10 cellular contexts compared by ENCODE assay signal in genomic region chr17:43556292-43556691, GRCh38. TPM values are rescaled to one million over a fixed set of nuclear protein-coding genes. Genes with fewer than 3 reads are reported as not detected.
DNase-seq lines count a peak whose midpoint lies in the region; ATAC-seq, FAIRE-seq and TF ChIP-seq lines count a peak whose summit lies in the region.
"Had no signal": no experiment of that assay in that cellular context is flagged by ENCODE, and none has a peak within 500 bp of the region (broad histone marks: within the 10 kb centered on the region; RNA-seq: fewer than 3 reads in every experiment).

No MANE protein-coding gene starts in this region.

- BruUV-seq in endothelial cell of umbilical vein (replicated peaks; lab: Mats Ljungman, UMichigan): no TSS peak

- no peaks in the 10 kb centered on the region for H3K9me1 ChIP-seq in endothelial cell of umbilical vein (replicated peaks; ENCODE audit: control insufficient read depth, extremely low read depth, insufficient read depth, low read length)

- no peak for FAIRE-seq in endothelial cell of umbilical vein (lab: Jason Lieb, UNC)

- DNase-seq in GM04503 (ENCODE audit: low read depth) (peak; percentile 89), MV-4-11 (lab: John Stamatoyannopoulos, UW) (peak; percentile 96), endothelial cell of umbilical vein (ENCODE audit: low read depth, low spot score) (no peak), sigmoid colon (peak; percentile 67), ascending aorta (ENCODE audit: low spot score in 2 of 2) (no peak), dorsolateral prefrontal cortex (no peak)
- DNase-seq: immature natural killer cell had no signal

- dilution Hi-C loops in endothelial cell of umbilical vein (cut with MboI; ENCODE audit: extremely low pct_ligation_motif_present, low sequenced_read_pairs): no loop called here

- CTCF ChIA-PET in endothelial cell of umbilical vein (lab: Charles Lee): interaction anchor here (1.0 to 1.3 kb wide), 3 partner anchors 11 to 120 kb away, joined by 3 to 6 read pairs (median 4); no protein-coding TSS in a partner anchor

- TF ChIP-seq CTCF in endothelial cell of umbilical vein (IDR thresholded peaks at IDR 0.05; ENCODE audit: extremely low read depth in 1 of 2, insufficient read depth in 1 of 2, low read depth in 1 of 2, low read length in 2 of 2): no peak
- no peak for TF ChIP-seq CTCF in sigmoid colon (IDR thresholded peaks at IDR 0.05)
- TF ChIP-seq CTCF in ascending aorta (IDR thresholded peaks at IDR 0.05): no peak
- no peak for TF ChIP-seq CTCF in dorsolateral prefrontal cortex (IDR thresholded peaks at IDR 0.05 in 54 of 56, conservative IDR thresholded peaks at IDR 0.05 in 2 of 56; ENCODE audit: low read depth in 1 of 56, partially characterized antibody in 56 of 56)

- H3K9me3 ChIP-seq in endothelial cell of umbilical vein (replicated peaks; ENCODE audit: control insufficient read depth, insufficient read depth, low read length) (no peaks in the 10 kb centered on the region), sigmoid colon (no peaks in the 10 kb centered on the region), ascending aorta (no peaks in the 10 kb centered on the region)

- no peaks in the 10 kb centered on the region for H3K79me2 ChIP-seq in endothelial cell of umbilical vein (ENCODE audit: control insufficient read depth, insufficient read depth, low read length)

- TF ChIP-seq POLR2A in endothelial cell of umbilical vein (IDR thresholded peaks at IDR 0.05; ENCODE audit: low read depth, low read length) (no peak), sigmoid colon (IDR thresholded peaks at IDR 0.05) (no peak)

- no peak overlapping the region for H3K27ac ChIP-seq in endothelial cell of umbilical vein (ENCODE audit: insufficient read depth, low read depth, low read length)
- no peak overlapping the region for H3K27ac ChIP-seq in sigmoid colon
- no peak overlapping the region for H3K27ac ChIP-seq in ascending aorta
- no peak overlapping the region for H3K27ac ChIP-seq in dorsolateral prefrontal cortex

- POLR2A ChIA-PET in endothelial cell of umbilical vein (lab: Charles Lee): no interaction called here

- H4K20me1 ChIP-seq in endothelial cell of umbilical vein (replicated peaks; ENCODE audit: control insufficient read depth, extremely low read depth, insufficient read depth, low read length): no peaks in the 10 kb centered on the region

- no peak for TF ChIP-seq EP300 in sigmoid colon (IDR thresholded peaks at IDR 0.05)

- H3K27me3 ChIP-seq in endothelial cell of umbilical vein (ENCODE audit: control insufficient read depth in 2 of 2, insufficient read depth in 2 of 2, low read length in 2 of 2): peaks cover 0 to 5% of the 10 kb centered on the region in 2 experiments
- peaks cover 0 to 5% (median 0%) of the 10 kb centered on the region in 3 donors for H3K27me3 ChIP-seq in sigmoid colon
- H3K27me3 ChIP-seq in ascending aorta: no peaks in the 10 kb centered on the region
- H3K27me3 ChIP-seq in dorsolateral prefrontal cortex: no peaks in the 10 kb centered on the region

- peak overlapping the region; percentile 56 for H2AFZ ChIP-seq in endothelial cell of umbilical vein (ENCODE audit: low read depth, low read length)

- intact Hi-C loops in endothelial cell of umbilical vein (cut with micrococcal nuclease) (no loop called here), sigmoid colon (cut with DNase I) (no loop called here), ascending aorta (cut with DNase I) (no loop called here), dorsolateral prefrontal cortex (cut with DNase I) (no loop called here)

- H3K4me3 ChIP-seq in endothelial cell of umbilical vein (replicated peaks in 1 of 3; ENCODE audit: insufficient read depth in 1 of 3, low read depth in 1 of 3, low read length in 3 of 3) (no peak overlapping the region), sigmoid colon (no peak overlapping the region), ascending aorta (no peak overlapping the region), dorsolateral prefrontal cortex (no peak overlapping the region)

- H3K9ac ChIP-seq in endothelial cell of umbilical vein (replicated peaks; ENCODE audit: extremely low read depth, insufficient read depth, low read length): no peak overlapping the region

- H3K36me3 ChIP-seq in endothelial cell of umbilical vein (ENCODE audit: control insufficient read depth in 2 of 2, extremely low read depth in 1 of 2, insufficient read depth in 2 of 2, low read length in 2 of 2): no peaks in the 10 kb centered on the region
- no peaks in the 10 kb centered on the region for H3K36me3 ChIP-seq in sigmoid colon
- no peaks in the 10 kb centered on the region for H3K36me3 ChIP-seq in ascending aorta

- no peaks in the 10 kb centered on the region for H3K4me1 ChIP-seq in endothelial cell of umbilical vein (ENCODE audit: control insufficient read depth, extremely low read depth, insufficient read depth, low read length)
- H3K4me1 ChIP-seq in sigmoid colon: no peaks in the 10 kb centered on the region
- no peaks in the 10 kb centered on the region for H3K4me1 ChIP-seq in ascending aorta

- WGBS in sigmoid colon, 2 donors: 27 to 28% methylated on average over 5 of the region's 5 CpGs

- no peak for ATAC-seq in GM18870 (IDR thresholded peaks at IDR 0.05; ENCODE audit: unreplicated experiment)
- ATAC-seq in GM21619 (IDR thresholded peaks at IDR 0.05; ENCODE audit: unreplicated experiment): no peak
- ATAC-seq: Right ventricle myocardium inferior had no signal

- H3K4me2 ChIP-seq in endothelial cell of umbilical vein (ENCODE audit: insufficient read depth, low read length): no peak overlapping the region

TF ChIP-seq in endothelial cell of umbilical vein, 7 proteins besides CTCF, POLR2A, EP300 and RAD21:
- TF ChIP-seq GATA2 (IDR thresholded peaks at IDR 0.05; ENCODE audit: insufficient read depth, insufficient read length, low read depth, low read length) (no peak), MAX (IDR thresholded peaks at IDR 0.05; ENCODE audit: insufficient read depth, insufficient read length) (no peak)

RNA-seq across cellular contexts. Expression of gene ETV4, which starts 10.2 kb away (rescaled TPM):
- total RNA-seq in endothelial cell of umbilical vein (32.2 and 39.4 TPM in 2 replicates), sigmoid colon (1 to 10 TPM in 2 of 4 donors, not detected in 2; 1.1 to 1.8 TPM), ascending aorta (not detected), dorsolateral prefrontal cortex (10 to 100 TPM in 1 of 120 experiments, 1 to 10 TPM in 65, under 1 TPM in 51, not detected in 3; 0.20 to 15.2 (median 1.1) TPM)
- polyA plus RNA-seq in endothelial cell of umbilical vein (5.5 and 7.3 TPM in 2 replicates), sigmoid colon (1 to 10 TPM in 2 of 3 donors, under 1 TPM in 1; 0.46 to 2.6 (median 1.2) TPM)
- 9.0 and 11.8 TPM in 2 replicates for polyA plus RNA-seq in endothelial cell of umbilical vein (2011; cell fraction: cytosol; rRNA removed)
- 11.7 and 17.6 TPM in 2 replicates for polyA plus RNA-seq in endothelial cell of umbilical vein (2011; cell fraction: nucleus; rRNA removed)
- 15.3 and 20.1 TPM in 2 replicates for polyA plus RNA-seq in endothelial cell of umbilical vein (2012)
- 3.6 and 10.0 TPM in 2 replicates for polyA minus RNA-seq in endothelial cell of umbilical vein
- 2.7 TPM for polyA minus RNA-seq in endothelial cell of umbilical vein (2011; cell fraction: cytosol; rRNA and poly(A)+ RNA removed)
- polyA minus RNA-seq in endothelial cell of umbilical vein (2011; cell fraction: nucleus; rRNA and poly(A)+ RNA removed): 2.9 and 5.9 TPM in 2 replicates
- polyA plus RNA-seq: immature natural killer cell had no signal

Comparison
In these comparisons a context has a peak if more than half of its experiments do, and no peak if none do; other contexts are left out.
1. DNase-seq: peak in GM04503 (single experiment), MV-4-11 (single experiment) and sigmoid colon (single experiment); none in endothelial cell of umbilical vein (single experiment), ascending aorta (0 of 2) and dorsolateral prefrontal cortex (0 of 10).